17 cellular contexts compared by ENCODE assay signal in the genomic region with DNA sequence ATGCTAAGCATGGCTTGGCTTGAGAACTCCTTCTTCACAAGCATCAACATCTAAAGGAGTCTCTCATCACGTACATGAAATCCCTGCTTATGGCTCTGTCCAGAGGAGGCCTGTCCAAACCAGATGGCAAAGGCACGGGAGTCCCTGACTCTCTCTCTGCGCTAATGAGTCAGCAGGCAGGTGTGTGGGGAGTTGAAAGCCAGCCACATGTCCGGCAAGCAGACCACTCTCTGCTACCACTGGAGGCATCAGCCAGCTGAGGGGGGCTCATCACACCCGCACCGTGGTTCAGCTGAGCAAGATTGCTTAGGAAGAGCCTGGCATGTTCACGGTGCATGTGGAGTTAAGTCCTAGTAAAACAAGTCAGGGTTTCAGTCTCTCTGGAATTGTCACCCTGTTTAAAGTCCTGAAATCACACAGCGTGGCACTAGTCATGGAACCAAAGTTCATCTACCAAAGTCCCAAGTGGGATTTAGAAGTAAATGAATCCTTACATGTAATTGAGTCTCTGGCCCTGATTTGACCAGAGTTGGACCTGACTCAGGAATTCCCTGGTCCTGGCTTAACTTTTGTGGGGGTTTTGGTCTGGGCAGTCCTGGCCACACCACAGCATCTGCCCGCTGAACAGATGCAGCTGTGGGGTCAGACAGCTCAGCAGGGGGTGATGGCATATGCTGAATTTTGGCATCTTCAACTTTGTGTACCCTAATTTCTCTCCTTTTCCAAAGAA.
DNase-seq lines count a peak whose midpoint lies in the region; ATAC-seq and TF ChIP-seq lines count a peak whose summit lies in the region.
"Had no signal": no experiment of that assay in that cellular context is flagged by ENCODE, and none has a peak within 500 bp of the region (broad histone marks: within the 10 kb centered on the region; RNA-seq: fewer than 3 reads in every experiment).

No MANE protein-coding gene starts in this region.

- no peak overlapping the region for H3K4me3 Mint-ChIP-seq in activated T-cell treated with anti-CD3 and anti-CD28 coated beads, Interleukin-2, amount 50 U/mL, for 24 hours
- H3K4me3 Mint-ChIP-seq: T-helper 1 cell treated with Interleukin-12 subunit alpha and Interleukin-12 subunit beta and Interleukin-4 antibody, amounts not matched to agents 30 μg/mL and 1 μg/mL, for 36 hours had no signal

- intact Hi-C loops in dorsolateral prefrontal cortex (cut with DNase I) = no loop called here

- no peaks in the 10 kb centered on the region for H3K36me3 ChIP-seq in SJCRH30
- H3K36me3 ChIP-seq: HAP-1 had no signal

- H3K36me3 Mint-ChIP-seq in activated T-cell treated with anti-CD3 and anti-CD28 coated beads, Interleukin-2, amount 50 U/mL, for 24 hours (ENCODE audit: low read depth) = no peaks in the 10 kb centered on the region
- no peaks in the 10 kb centered on the region for H3K36me3 Mint-ChIP-seq in activated naive CD4-positive, alpha-beta T cell treated with anti-CD3 and anti-CD28 coated beads, Interleukin-2, amount 50 U/mL, for 72 hours

- no peaks in the 10 kb centered on the region for H3K4me1 Mint-ChIP-seq in activated T-cell treated with anti-CD3 and anti-CD28 coated beads, Interleukin-2, amount 50 U/mL, for 24 hours (ENCODE audit: low read depth)

- H3K9me3 ChIP-seq in SJCRH30 (replicated peaks) = no peaks in the 10 kb centered on the region
- H3K9me3 ChIP-seq: A549, HAP-1 had no signal

- H3K9me3 Mint-ChIP-seq in activated T-cell treated with anti-CD3 and anti-CD28 coated beads, Interleukin-2, amount 50 U/mL, for 24 hours = no peaks in the 10 kb centered on the region
- peaks cover 0 to 2% of the 10 kb centered on the region in 2 donors for H3K9me3 Mint-ChIP-seq in activated naive CD4-positive, alpha-beta T cell treated with anti-CD3 and anti-CD28 coated beads, Interleukin-2, amount 50 U/mL, for 72 hours
- H3K9me3 Mint-ChIP-seq: T-helper 1 cell treated with Interleukin-12 subunit alpha and Interleukin-12 subunit beta and Interleukin-4 antibody, amounts not matched to agents 30 μg/mL and 1 μg/mL, for 36 hours had no signal

- peak overlapping the region; percentile 1; the same call in 1 of the 2 replicates for H3K4me3 ChIP-seq in SJCRH30
- no peak overlapping the region for H3K4me3 ChIP-seq in dorsolateral prefrontal cortex
- H3K4me3 ChIP-seq: A549, GM12878, HAP-1 had no signal

- H3K27ac Mint-ChIP-seq in activated T-cell treated with anti-CD3 and anti-CD28 coated beads, Interleukin-2, amount 50 U/mL, for 24 hours = no peak overlapping the region
- no peak overlapping the region for H3K27ac Mint-ChIP-seq in activated naive CD4-positive, alpha-beta T cell treated with anti-CD3 and anti-CD28 coated beads, Interleukin-2, amount 50 U/mL, for 72 hours
- H3K27ac Mint-ChIP-seq: T-helper 1 cell treated with Interleukin-12 subunit alpha and Interleukin-12 subunit beta and Interleukin-4 antibody, amounts not matched to agents 30 μg/mL and 1 μg/mL, for 36 hours had no signal

- H3K27me3 ChIP-seq in SJCRH30 = no peaks in the 10 kb centered on the region
- no peaks in the 10 kb centered on the region for H3K27me3 ChIP-seq in dorsolateral prefrontal cortex

- H3K4me1 ChIP-seq in SJCRH30 = peaks cover 38% of the 10 kb centered on the region
- H3K4me1 ChIP-seq: A549, HAP-1 had no signal

- no peak for ATAC-seq in activated naive CD4-positive, alpha-beta T cell treated with anti-CD3 and anti-CD28 coated beads, Interleukin-2, amount 50 U/mL, for 72 hours
- ATAC-seq: A549, GM12878 had no signal

- DNase-seq in NCI-H82 (lab: John Stamatoyannopoulos, UW) = peak; percentile 15
- no peak for DNase-seq in NCI-H82 treated with DMSO at 0.1 percent for 48 hours (lab: John Stamatoyannopoulos, UW; ENCODE audit: unreplicated experiment)
- peak; percentile 52 for DNase-seq in NCI-H510A (lab: John Stamatoyannopoulos, UW)
- peak; percentile 84 to 87 for DNase-seq in SJCRH30
- DNase-seq in activated T-cell treated with anti-CD3 and anti-CD28 coated beads, Interleukin-2, amount 50 U/mL, for 24 hours = no peak
- no peak for DNase-seq in activated CD4-positive, alpha-beta T cell treated with anti-CD3 and anti-CD28 coated beads, Interleukin-2, amount 50 U/mL, for 48 hours
- DNase-seq in dorsolateral prefrontal cortex = no peak
- DNase-seq in activated naive CD4-positive, alpha-beta T cell treated with anti-CD3 and anti-CD28 coated beads, Interleukin-2, amount 50 U/mL, for 72 hours (ENCODE audit: low spot score in 2 of 2) = no peak
- DNase-seq: GDM1, NCI-H1436 treated with DMSO at 0.1 percent for 48 hours, NCI-H226, SIG-M5 had no signal

- H3K27ac ChIP-seq in SJCRH30 (peak overlapping the region; percentile 92), dorsolateral prefrontal cortex (no peak overlapping the region)
- H3K27ac ChIP-seq: A549, C4-2B had no signal

- TF ChIP-seq CTCF in dorsolateral prefrontal cortex (IDR thresholded peaks at IDR 0.05 in 54 of 56, conservative IDR thresholded peaks at IDR 0.05 in 2 of 56; ENCODE audit: low read depth in 1 of 56, partially characterized antibody in 56 of 56) = no peak

- H3K27me3 Mint-ChIP-seq in activated T-cell treated with anti-CD3 and anti-CD28 coated beads, Interleukin-2, amount 50 U/mL, for 24 hours = peaks cover 6% of the 10 kb centered on the region

Comparison
In these comparisons a context has a peak if more than half of its experiments do, and no peak if none do; other contexts are left out.
1. DNase-seq: peak in NCI-H82 (single experiment), NCI-H510A (single experiment) and SJCRH30 (2 of 2); none in NCI-H82 treated with DMSO at 0.1 percent for 48 hours (single experiment), activated T-cell treated with anti-CD3 and anti-CD28 coated beads, Interleukin-2, amount 50 U/mL, for 24 hours (single experiment), activated CD4-positive, alpha-beta T cell treated with anti-CD3 and anti-CD28 coated beads, Interleukin-2, amount 50 U/mL, for 48 hours (0 of 2), dorsolateral prefrontal cortex (0 of 10) and activated naive CD4-positive, alpha-beta T cell treated with anti-CD3 and anti-CD28 coated beads, Interleukin-2, amount 50 U/mL, for 72 hours (0 of 2).